ENCODE assay signal across 23 cellular contexts in the genomic region with DNA sequence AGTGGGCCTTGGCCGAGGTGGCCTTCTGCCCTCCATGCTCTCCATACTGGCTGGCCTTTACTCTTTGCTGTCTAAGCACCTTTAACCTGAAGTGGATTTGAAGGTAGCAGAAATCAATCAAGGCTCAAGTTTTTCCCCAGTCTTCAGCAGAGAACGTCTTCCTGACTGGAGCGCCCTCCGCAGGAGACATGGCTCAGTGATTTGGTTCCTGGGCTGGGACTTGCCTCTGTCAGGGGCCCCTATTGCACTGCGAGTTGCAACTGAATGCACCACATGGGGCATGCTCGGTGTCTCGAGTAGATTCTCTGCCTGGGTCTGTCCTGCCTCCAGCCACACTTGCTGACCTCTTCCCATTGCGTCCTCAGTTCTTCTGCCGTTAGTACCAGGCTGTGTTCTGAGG.
DNase-seq lines count a peak whose midpoint lies in the region; ATAC-seq, FAIRE-seq and TF ChIP-seq lines count a peak whose summit lies in the region.
"Had no signal": no experiment of that assay in that cellular context is flagged by ENCODE, and none has a peak within 500 bp of the region (broad histone marks: within the 10 kb centered on the region; RNA-seq: fewer than 3 reads in every experiment).

No MANE protein-coding gene starts in this region.

- no peak overlapping the region for H3K27ac ChIP-seq in endodermal cell (ENCODE audit: low read depth, low read length)
- peak overlapping the region; percentile 3 for H3K27ac ChIP-seq in thymus (ENCODE audit: low read depth)
- no peak overlapping the region for H3K27ac ChIP-seq in stomach
- no peak overlapping the region for H3K27ac ChIP-seq in vagina
- H3K27ac ChIP-seq: BLaER1 treated with 17β-estradiol and CSF1 and Interleukin-3, amounts not matched to agents 10 nM and 100 nM; SJSA1 had no signal

- H3K36me3 ChIP-seq in endodermal cell (ENCODE audit: control insufficient read depth, insufficient read depth, low read length) (no peaks in the 10 kb centered on the region), thymus (ENCODE audit: control insufficient read depth, insufficient read depth) (peaks cover 69% of the 10 kb centered on the region), stomach (peaks cover 50 to 98% (median 90%) of the 10 kb centered on the region in 4 donors), vagina (peaks cover 0 to 47% of the 10 kb centered on the region in 2 donors)
- H3K36me3 ChIP-seq: SJSA1 had no signal

- H3K4me3 ChIP-seq in endodermal cell (ENCODE audit: low read length) (no peak overlapping the region), thymus (ENCODE audit: low read length) (no peak overlapping the region), stomach (no peak overlapping the region), vagina (no peak overlapping the region)
- H3K4me3 ChIP-seq: BLaER1 treated with 17β-estradiol and CSF1 and Interleukin-3, amounts not matched to agents 10 nM and 100 nM; SJSA1 had no signal

- TF ChIP-seq POLR2A in stomach (IDR thresholded peaks at IDR 0.05) (no peak), vagina (IDR thresholded peaks at IDR 0.05) (no peak)

- H3K4me1 Mint-ChIP-seq in activated CD4-positive, alpha-beta T cell treated with anti-CD3 and anti-CD28 coated beads, Interleukin-2, amount 10 ng/mL, durations not matched to agents 7 days and 5 days: peaks cover 9% of the 10 kb centered on the region
- 0 out of 2 replicates have a peak, but pooled peaks cover 3% of the 10 kb centered on the region for H3K4me1 Mint-ChIP-seq in WTC11
- H3K4me1 Mint-ChIP-seq in endodermal cell: no peaks in the 10 kb centered on the region
- H3K4me1 Mint-ChIP-seq: IgD-negative memory B cell had no signal

- peak overlapping the region; percentile 19 for H3K27ac Mint-ChIP-seq in activated CD4-positive, alpha-beta T cell treated with anti-CD3 and anti-CD28 coated beads, Interleukin-2, amount 10 ng/mL, durations not matched to agents 7 days and 5 days
- H3K27ac Mint-ChIP-seq in WTC11 (no peak overlapping the region), endodermal cell (no peak overlapping the region)
- H3K27ac Mint-ChIP-seq: CD8-positive, alpha-beta T cell; IgD-negative memory B cell had no signal

- no peak overlapping the region for H3K4me3 Mint-ChIP-seq in activated CD4-positive, alpha-beta T cell treated with anti-CD3 and anti-CD28 coated beads, Interleukin-2, amount 10 ng/mL, durations not matched to agents 7 days and 5 days
- H3K4me3 Mint-ChIP-seq in WTC11: no peak overlapping the region
- H3K4me3 Mint-ChIP-seq in endodermal cell: no peak overlapping the region
- H3K4me3 Mint-ChIP-seq: CD8-positive, alpha-beta T cell; IgD-negative memory B cell had no signal

- 86 to 91% methylated on average over 8 to 9 of the region's 9 CpGs for WGBS in endodermal cell (ENCODE audit: insufficient coverage in 1 of 2, insufficient read length in 1 of 2), 2 experiments
- 97% methylated on average over 9 of the region's 9 CpGs for WGBS in thymus
- whole genome bisulfite sequencing in stomach, 5 donors: 81 to 91% (median 86%) methylated on average over 6 to 9 of the region's 9 CpGs

- no peaks in the 10 kb centered on the region for H3K27me3 Mint-ChIP-seq in activated CD4-positive, alpha-beta T cell treated with anti-CD3 and anti-CD28 coated beads, Interleukin-2, amount 10 ng/mL, durations not matched to agents 7 days and 5 days
- no peaks in the 10 kb centered on the region for H3K27me3 Mint-ChIP-seq in WTC11 (ENCODE audit: low read depth)
- no peaks in the 10 kb centered on the region for H3K27me3 Mint-ChIP-seq in endodermal cell (ENCODE audit: insufficient read depth)
- H3K27me3 Mint-ChIP-seq: IgD-negative memory B cell had no signal

- CTCF ChIA-PET in activated CD4-positive, alpha-beta T cell treated with anti-CD3 and anti-CD28 coated beads, Interleukin-2, amount 10 ng/mL, durations not matched to agents 7 days and 5 days (lab: Charles Lee): no interaction called here
- CTCF ChIA-PET in WTC11 (lab: Charles Lee): interaction anchor here (1.2 kb wide), 1 partner anchor 147 kb away, joined by 3 read pairs; no protein-coding TSS in a partner anchor

- no peak for DNase-seq in activated CD4-positive, alpha-beta T cell treated with anti-CD3 and anti-CD28 coated beads, Interleukin-2, amount 10 ng/mL, durations not matched to agents 7 days and 5 days
- no peak for DNase-seq in activated CD4-positive, alpha-beta T cell treated with anti-CD3 and anti-CD28 coated beads, Interleukin-2, amount 50 U/mL, for 48 hours
- DNase-seq in WTC11 (ENCODE audit: low spot score) (peak; percentile 59), endodermal cell (peak; percentile 80), stomach (no peak), vagina (ENCODE audit: extremely low spot score in 2 of 2) (no peak), GM19239 (ENCODE audit: insufficient read length, low spot score) (no peak)
- DNase-seq: 8988T; CD8-positive, alpha-beta T cell; Karpas-422; MV-4-11; NCI-H1694; NCI-H2081 treated with DMSO at 0.1 percent for 48 hours; NCI-H446; NCI-H526 had no signal

- H3K4me1 ChIP-seq in endodermal cell (ENCODE audit: control insufficient read depth, insufficient read depth, low read length): no peaks in the 10 kb centered on the region
- H3K4me1 ChIP-seq in thymus (ENCODE audit: control insufficient read depth, insufficient read depth, low read length): no peaks in the 10 kb centered on the region
- H3K4me1 ChIP-seq in stomach: no peaks in the 10 kb centered on the region
- no peaks in the 10 kb centered on the region for H3K4me1 ChIP-seq in vagina
- H3K4me1 ChIP-seq: SJSA1 had no signal

- peaks cover 22% of the 10 kb centered on the region for H3K36me3 Mint-ChIP-seq in activated CD4-positive, alpha-beta T cell treated with anti-CD3 and anti-CD28 coated beads, Interleukin-2, amount 10 ng/mL, durations not matched to agents 7 days and 5 days (ENCODE audit: low read depth)
- no peaks in the 10 kb centered on the region for H3K36me3 Mint-ChIP-seq in WTC11
- no peaks in the 10 kb centered on the region for H3K36me3 Mint-ChIP-seq in endodermal cell (ENCODE audit: low read depth)

- H3K27me3 ChIP-seq in endodermal cell (ENCODE audit: control insufficient read depth, insufficient read depth, low read length, poor library complexity, severe bottlenecking) (no peaks in the 10 kb centered on the region), thymus (ENCODE audit: control insufficient read depth, insufficient read depth) (no peaks in the 10 kb centered on the region), stomach (no peaks in the 10 kb centered on the region), vagina (no peaks in the 10 kb centered on the region)
- H3K27me3 ChIP-seq: BLaER1 treated with 17β-estradiol and CSF1 and Interleukin-3, amounts not matched to agents 10 nM and 100 nM; SJSA1 had no signal

- no peak for TF ChIP-seq EP300 in stomach (IDR thresholded peaks at IDR 0.05)

- no peak for TF ChIP-seq CTCF in WTC11 (IDR thresholded peaks at IDR 0.05)
- peak; percentile 58 for TF ChIP-seq CTCF in endodermal cell (conservative IDR thresholded peaks at IDR 0.05)
- TF ChIP-seq CTCF in stomach (IDR thresholded peaks at IDR 0.05): no peak
- no peak for TF ChIP-seq CTCF in vagina (IDR thresholded peaks at IDR 0.05)

- intact Hi-C loops in stomach (cut with DNase I; ENCODE audit: low total_unique reads) (no loop called here), vagina (cut with DNase I) (no loop called here)

- no peak overlapping the region for H3K9ac ChIP-seq in endodermal cell (ENCODE audit: extremely low read depth, low read length, poor library complexity, severe bottlenecking)
- H3K9ac ChIP-seq: BLaER1 treated with 17β-estradiol and CSF1 and Interleukin-3, amounts not matched to agents 10 nM and 100 nM had no signal

- H3K9me3 ChIP-seq in endodermal cell (ENCODE audit: control insufficient read depth, low read length) (no peaks in the 10 kb centered on the region), thymus (ENCODE audit: control insufficient read depth) (no peaks in the 10 kb centered on the region), stomach (no peaks in the 10 kb centered on the region), vagina (no peaks in the 10 kb centered on the region)
- H3K9me3 ChIP-seq: BLaER1 treated with 17β-estradiol and CSF1 and Interleukin-3, amounts not matched to agents 10 nM and 100 nM; SJSA1 had no signal

- POLR2A ChIA-PET in activated CD4-positive, alpha-beta T cell treated with anti-CD3 and anti-CD28 coated beads, Interleukin-2, amount 10 ng/mL, durations not matched to agents 7 days and 5 days (lab: Charles Lee): no interaction called here
- POLR2A ChIA-PET in WTC11 (lab: Charles Lee): no interaction called here

- H3K9me3 Mint-ChIP-seq in activated CD4-positive, alpha-beta T cell treated with anti-CD3 and anti-CD28 coated beads, Interleukin-2, amount 10 ng/mL, durations not matched to agents 7 days and 5 days: no peaks in the 10 kb centered on the region
- H3K9me3 Mint-ChIP-seq in WTC11 (no peaks in the 10 kb centered on the region), endodermal cell (no peaks in the 10 kb centered on the region)
- H3K9me3 Mint-ChIP-seq: CD8-positive, alpha-beta T cell; IgD-negative memory B cell had no signal

- no peak for FAIRE-seq in GM19239 (lab: Jason Lieb, UNC)
- FAIRE-seq: G401.6, GM18507 had no signal

- peak; percentile 83 for ATAC-seq in WTC11
- ATAC-seq: CD8-positive, alpha-beta T cell; HCT116; Right ventricle myocardium inferior had no signal

TF ChIP-seq in WTC11, 78 proteins besides CTCF, POLR2A, EP300 and RAD21:
- no peak for TF ChIP-seq RORB (CRISPR knock-in tag; IDR thresholded peaks at IDR 0.05)
- TF ChIP-seq NFYB (CRISPR knock-in tag; conservative IDR thresholded peaks at IDR 0.05; ENCODE audit: low read depth): no peak
- TF ChIP-seq, protein P1, sequence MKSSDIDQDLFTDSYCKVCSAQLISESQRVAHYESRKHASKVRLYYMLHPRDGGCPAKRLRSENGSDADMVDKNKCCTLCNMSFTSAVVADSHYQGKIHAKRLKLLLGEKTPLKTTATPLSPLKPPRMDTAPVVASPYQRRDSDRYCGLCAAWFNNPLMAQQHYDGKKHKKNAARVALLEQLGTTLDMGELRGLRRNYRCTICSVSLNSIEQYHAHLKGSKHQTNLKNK (CRISPR knock-in tag; IDR thresholded peaks at IDR 0.05): no peak
- no peak for TF ChIP-seq NR3C1 (CRISPR knock-in tag; conservative IDR thresholded peaks at IDR 0.05; ENCODE audit: low read depth)
- no peak for TF ChIP-seq SMAD3 (CRISPR knock-in tag; IDR thresholded peaks at IDR 0.05; ENCODE audit: borderline replicate concordance)
- no peak for TF ChIP-seq SMAD4 (CRISPR knock-in tag; IDR thresholded peaks at IDR 0.05)

Comparison
In these comparisons a context has a peak if more than half of its experiments do, and no peak if none do; other contexts are left out.
1. DNase-seq: peak in WTC11 (single experiment) and endodermal cell (single experiment); none in activated CD4-positive, alpha-beta T cell treated with anti-CD3 and anti-CD28 coated beads, Interleukin-2, amount 10 ng/mL, durations not matched to agents 7 days and 5 days (single experiment), activated CD4-positive, alpha-beta T cell treated with anti-CD3 and anti-CD28 coated beads, Interleukin-2, amount 50 U/mL, for 48 hours (0 of 2), stomach (single experiment), vagina (0 of 2) and GM19239 (single experiment).